Comparison of ENCODE assay signal across 20 cellular contexts in genomic region chr3:63370094-63370493, GRCh38.
DNase-seq lines count a peak whose midpoint lies in the region; ATAC-seq lines count a peak whose summit lies in the region.
"Had no signal": no experiment of that assay in that cellular context is flagged by ENCODE, and none has a peak within 500 bp of the region (broad histone marks: within the 10 kb centered on the region; RNA-seq: fewer than 3 reads in every experiment).

No MANE protein-coding gene starts in this region.

- ATAC-seq in T-helper 17 cell (no peak), HG03439 (IDR thresholded peaks at IDR 0.05; ENCODE audit: unreplicated experiment) (no peak)
- ATAC-seq: A549; CD8-positive, alpha-beta T cell; GM23338; HCT116 had no signal

- no peaks in the 10 kb centered on the region for H3K27me3 Mint-ChIP-seq in T-helper 17 cell
- H3K27me3 Mint-ChIP-seq: B cell; CD4-positive, CD25-positive, alpha-beta regulatory T cell had no signal

- DNase-seq in NCI-H2171 treated with DMSO at 0.1 percent for 48 hours (lab: John Stamatoyannopoulos, UW) (peak; percentile 3), NCI-H2171 (lab: John Stamatoyannopoulos, UW) (no peak), NCI-H524 (lab: John Stamatoyannopoulos, UW) (peak; percentile 85 to 97), NCI-H82 treated with DMSO at 0.1 percent for 48 hours (lab: John Stamatoyannopoulos, UW; ENCODE audit: unreplicated experiment) (peak; percentile 18), T-helper 17 cell (no peak), T1000 (lab: John Stamatoyannopoulos, UW) (no peak)
- DNase-seq: 8988T; Caco-2; CD4-positive, CD25-positive, alpha-beta regulatory T cell; CD8-positive, alpha-beta T cell; DMS53; DMS79 treated with DMSO at 0.1 percent for 48 hours; GF-D8; H9 had no signal

- no peaks in the 10 kb centered on the region for H3K9me3 ChIP-seq in T-helper 17 cell (ENCODE audit: control insufficient read depth, low read length, poor library complexity, severe bottlenecking)
- H3K9me3 ChIP-seq: A549, BLaER1, Caco-2 had no signal

- no peak overlapping the region for H3K4me3 Mint-ChIP-seq in T-helper 17 cell
- H3K4me3 Mint-ChIP-seq: B cell; CD4-positive, CD25-positive, alpha-beta regulatory T cell; CD8-positive, alpha-beta T cell; GM23338; H9 had no signal

- H3K27ac Mint-ChIP-seq in T-helper 17 cell, result no peak overlapping the region
- H3K27ac Mint-ChIP-seq: B cell; CD4-positive, CD25-positive, alpha-beta regulatory T cell; CD8-positive, alpha-beta T cell; GM23338; H9 had no signal

- H3K4me1 Mint-ChIP-seq in T-helper 17 cell, result no peaks in the 10 kb centered on the region
- H3K4me1 Mint-ChIP-seq: B cell; CD4-positive, CD25-positive, alpha-beta regulatory T cell had no signal

- no peaks in the 10 kb centered on the region for H3K36me3 Mint-ChIP-seq in T-helper 17 cell (ENCODE audit: low read depth)
- H3K36me3 Mint-ChIP-seq: CD4-positive, CD25-positive, alpha-beta regulatory T cell; CD8-positive, alpha-beta T cell had no signal

Comparison
In these comparisons a context has a peak if more than half of its experiments do, and no peak if none do; other contexts are left out.
1. DNase-seq: peak in NCI-H2171 treated with DMSO at 0.1 percent for 48 hours (single experiment), NCI-H524 (2 of 2) and NCI-H82 treated with DMSO at 0.1 percent for 48 hours (single experiment); none in NCI-H2171 (single experiment), T-helper 17 cell (0 of 3) and T1000 (single experiment).